Comparison of ENCODE assay signal across 12 cellular contexts in genomic region chr2:233429175-233429897, GRCh38.
DNase-seq lines count a peak whose midpoint lies in the region; ATAC-seq and TF ChIP-seq lines count a peak whose summit lies in the region.
"Had no signal": no experiment of that assay in that cellular context is flagged by ENCODE, and none has a peak within 500 bp of the region (broad histone marks: within the 10 kb centered on the region; RNA-seq: fewer than 3 reads in every experiment).

No MANE protein-coding gene starts in this region.

- no peaks in the 10 kb centered on the region for H3K36me3 ChIP-seq in smooth muscle cell (ENCODE audit: low read depth)
- H3K36me3 ChIP-seq in colonic mucosa = no peaks in the 10 kb centered on the region
- no peaks in the 10 kb centered on the region for H3K36me3 ChIP-seq in uterus
- H3K36me3 ChIP-seq: esophagus squamous epithelium, HAP-1 had no signal

- no peak overlapping the region for H3K4me3 ChIP-seq in smooth muscle cell
- H3K4me3 ChIP-seq in colonic mucosa = no peak overlapping the region
- no peak overlapping the region for H3K4me3 ChIP-seq in uterus
- H3K4me3 ChIP-seq: esophagus squamous epithelium, HAP-1 had no signal

- no peak for TF ChIP-seq POLR2A in uterus (IDR thresholded peaks at IDR 0.05)

- H3K36me3 Mint-ChIP-seq in HFFc6 (ENCODE audit: low read depth) (peaks cover 26% of the 10 kb centered on the region), T-helper 17 cell (ENCODE audit: low read depth) (peaks cover 4% of the 10 kb centered on the region)

- H4K20me1 ChIP-seq in smooth muscle cell (ENCODE audit: low read depth) = no peaks in the 10 kb centered on the region

- ATAC-seq in T-helper 17 cell = no peak
- ATAC-seq in left lobe of liver = no peak

- no peaks in the 10 kb centered on the region for H3K9me3 ChIP-seq in T-helper 17 cell (ENCODE audit: control insufficient read depth, low read length, poor library complexity, severe bottlenecking)
- no peaks in the 10 kb centered on the region for H3K9me3 ChIP-seq in smooth muscle cell (replicated peaks; ENCODE audit: low read depth)
- H3K9me3 ChIP-seq in colonic mucosa = no peaks in the 10 kb centered on the region
- no peaks in the 10 kb centered on the region for H3K9me3 ChIP-seq in uterus

- H3K9ac ChIP-seq in smooth muscle cell (ENCODE audit: low read depth) = no peak overlapping the region
- H3K9ac ChIP-seq in colonic mucosa (ENCODE audit: low read depth in 2 of 2, low read length in 2 of 2) = peak overlapping the region in 1 of 2 donors; percentile 21

- TF ChIP-seq CTCF in HFFc6 (IDR thresholded peaks at IDR 0.05) (no peak), smooth muscle cell (IDR thresholded peaks at IDR 0.05; ENCODE audit: borderline replicate concordance, insufficient read depth, poor library complexity, severe bottlenecking) (no peak), colonic mucosa (IDR thresholded peaks at IDR 0.05) (no peak), uterus (IDR thresholded peaks at IDR 0.05) (no peak)

- peak overlapping the region; percentile 68 for H3K27ac Mint-ChIP-seq in HFFc6
- peak overlapping the region; percentile 83 for H3K27ac Mint-ChIP-seq in T-helper 17 cell

- H3K4me1 ChIP-seq in smooth muscle cell (ENCODE audit: low read depth) (peaks cover 9% of the 10 kb centered on the region), colonic mucosa (no peaks in the 10 kb centered on the region), uterus (no peaks in the 10 kb centered on the region)
- H3K4me1 ChIP-seq: esophagus squamous epithelium, HAP-1 had no signal

- WGBS in smooth muscle cell (ENCODE audit: low lambda C conversion rate) = 57% methylated on average over 20 of the region's 20 CpGs

- H3K79me2 ChIP-seq in smooth muscle cell (ENCODE audit: low read depth) = peaks cover 31% of the 10 kb centered on the region

- intact Hi-C loops in colonic mucosa (cut with DNase I) = no loop called here
- intact Hi-C loops in uterus (cut with DNase I; ENCODE audit: low total_unique reads) = no loop called here

- H3K4me1 Mint-ChIP-seq in HFFc6 (ENCODE audit: low read depth) (peaks cover 59% of the 10 kb centered on the region), T-helper 17 cell (peaks cover 58% of the 10 kb centered on the region)

- H3K9me3 Mint-ChIP-seq in HFFc6 = peaks cover 29% of the 10 kb centered on the region

- no peaks in the 10 kb centered on the region for H3K27me3 ChIP-seq in smooth muscle cell (ENCODE audit: low read depth)
- H3K27me3 ChIP-seq in colonic mucosa = no peaks in the 10 kb centered on the region
- no peaks in the 10 kb centered on the region for H3K27me3 ChIP-seq in uterus
- H3K27me3 ChIP-seq: esophagus squamous epithelium had no signal

- no peak overlapping the region for H2AFZ ChIP-seq in smooth muscle cell (ENCODE audit: low read depth)

- H3K27me3 Mint-ChIP-seq in HFFc6 (ENCODE audit: insufficient read depth) = no peaks in the 10 kb centered on the region
- H3K27me3 Mint-ChIP-seq in T-helper 17 cell = no peaks in the 10 kb centered on the region
- H3K27me3 Mint-ChIP-seq: stimulated activated naive CD8-positive, alpha-beta T cell treated with anti-CD3 and anti-CD28 coated beads, Interleukin-15, Interleukin-2, amounts not matched to agents 100 ng/mL and 50 ng/mL, for 24 hours had no signal

- H3K27ac ChIP-seq in smooth muscle cell (ENCODE audit: low read depth) (peak overlapping the region; percentile 62), colonic mucosa (no peak overlapping the region), uterus (no peak overlapping the region)
- H3K27ac ChIP-seq: esophagus squamous epithelium had no signal

- H3F3A ChIP-seq in smooth muscle cell (ENCODE audit: low read depth) = peaks cover 21% of the 10 kb centered on the region

- DNase-seq in HFFc6 (no peak), T-helper 17 cell (no peak), left lobe of liver (ENCODE audit: low spot score) (peak; percentile 41), smooth muscle cell (lab: John Stamatoyannopoulos, UW; ENCODE audit: unreplicated experiment) (no peak), colonic mucosa (no peak), uterus (no peak), HPDE6-E6E7 (ENCODE audit: extremely low spot score) (no peak)
- DNase-seq: esophagus squamous epithelium; NCI-H2171; stimulated activated CD4-positive, alpha-beta T cell treated with anti-CD3 and anti-CD28 coated beads, Interleukin-4, amount 100 ng/mL, for 24 hours had no signal

- H3K4me2 ChIP-seq in smooth muscle cell = peak overlapping the region; percentile 26

- H3K4me3 Mint-ChIP-seq in HFFc6 = peak overlapping the region; percentile 8
- peak overlapping the region; percentile 60 for H3K4me3 Mint-ChIP-seq in T-helper 17 cell
- H3K4me3 Mint-ChIP-seq: stimulated activated naive CD8-positive, alpha-beta T cell treated with anti-CD3 and anti-CD28 coated beads, Interleukin-15, Interleukin-2, amounts not matched to agents 100 ng/mL and 50 ng/mL, for 24 hours had no signal
